ENCODE assay signal across 18 cellular contexts in genomic region chr6:166398348-166398747, GRCh38. TPM values are rescaled to one million over a fixed set of nuclear protein-coding genes. Genes with fewer than 3 reads are reported as not detected.
DNase-seq lines count a peak whose midpoint lies in the region; ATAC-seq and TF ChIP-seq lines count a peak whose summit lies in the region.
"Had no signal": no experiment of that assay in that cellular context is flagged by ENCODE, and none has a peak within 500 bp of the region (broad histone marks: within the 10 kb centered on the region; RNA-seq: fewer than 3 reads in every experiment).

No MANE protein-coding gene starts in this region.

- H3K27me3 ChIP-seq in BLaER1 treated with 17β-estradiol and CSF1 and Interleukin-3, amounts not matched to agents 10 nM and 100 nM = no peaks in the 10 kb centered on the region
- no peaks in the 10 kb centered on the region for H3K27me3 ChIP-seq in CD4-positive, CD25-positive, alpha-beta regulatory T cell (ENCODE audit: control insufficient read depth, insufficient read depth, low read length)
- H3K27me3 ChIP-seq in Karpas-422 (ENCODE audit: low read length) = no peaks in the 10 kb centered on the region

- no peaks in the 10 kb centered on the region for H3K36me3 ChIP-seq in BLaER1 treated with 17β-estradiol and CSF1 and Interleukin-3, amounts not matched to agents 10 nM and 100 nM
- H3K36me3 ChIP-seq in CD4-positive, CD25-positive, alpha-beta regulatory T cell (ENCODE audit: control insufficient read depth, insufficient read depth, low read length) = no peaks in the 10 kb centered on the region
- no peaks in the 10 kb centered on the region for H3K36me3 ChIP-seq in Karpas-422 (ENCODE audit: insufficient read depth, low read length)

- peak overlapping the region in 7 of 11 experiments; percentile 22 to 59 (median 49); a peak in 12 of 22 replicates for H3K4me2 ChIP-seq in BLaER1 treated with 17β-estradiol and CSF1 and Interleukin-3, amounts not matched to agents 10 nM and 100 nM
- H3K4me2 ChIP-seq in Karpas-422 (ENCODE audit: low read depth, low read length, poor library complexity, severe bottlenecking) = no peak overlapping the region

- no peak for TF ChIP-seq CTCF in endothelial cell (IDR thresholded peaks at IDR 0.05; ENCODE audit: unreplicated experiment)
- no peak for TF ChIP-seq CTCF in HFFc6 (IDR thresholded peaks at IDR 0.05)

- H3K9me3 Mint-ChIP-seq in CD4-positive, CD25-positive, alpha-beta regulatory T cell = no peaks in the 10 kb centered on the region
- H3K9me3 Mint-ChIP-seq in endothelial cell (ENCODE audit: unreplicated experiment) = no peaks in the 10 kb centered on the region
- H3K9me3 Mint-ChIP-seq in HFFc6 = no peaks in the 10 kb centered on the region
- H3K9me3 Mint-ChIP-seq: CD4-positive, alpha-beta memory T cell had no signal

- H3K4me3 Mint-ChIP-seq in CD4-positive, CD25-positive, alpha-beta regulatory T cell = no peak overlapping the region
- no peak overlapping the region for H3K4me3 Mint-ChIP-seq in endothelial cell (ENCODE audit: unreplicated experiment)
- H3K4me3 Mint-ChIP-seq in HFFc6 = no peak overlapping the region
- H3K4me3 Mint-ChIP-seq: CD4-positive, alpha-beta memory T cell; H9 had no signal

- H2AFZ ChIP-seq in Karpas-422 (ENCODE audit: low read length) = 0 out of 2 replicates have a peak overlapping the region, but pooled peaks have one; percentile 2
- H2AFZ ChIP-seq: GM23248 had no signal

- H3K4me1 Mint-ChIP-seq in CD4-positive, CD25-positive, alpha-beta regulatory T cell = peaks cover 0 to 10% (median 4%) of the 10 kb centered on the region in 4 donors
- H3K4me1 Mint-ChIP-seq in endothelial cell (ENCODE audit: unreplicated experiment) (peaks cover 3% of the 10 kb centered on the region), HFFc6 (ENCODE audit: low read depth) (peaks cover 7% of the 10 kb centered on the region)

- H3K4me1 ChIP-seq in BLaER1 treated with 17β-estradiol and CSF1 and Interleukin-3, amounts not matched to agents 10 nM and 100 nM = peaks cover 6 to 25% (median 16%) of the 10 kb centered on the region in 10 experiments; a peak in 19 of 20 replicates
- no peaks in the 10 kb centered on the region for H3K4me1 ChIP-seq in CD4-positive, CD25-positive, alpha-beta regulatory T cell (ENCODE audit: control insufficient read depth, insufficient read depth, low read length, poor library complexity, severe bottlenecking)
- H3K4me1 ChIP-seq in Karpas-422 (ENCODE audit: low read length) = peaks cover 16% of the 10 kb centered on the region

- H3K27ac ChIP-seq in BLaER1 treated with 17β-estradiol and CSF1 and Interleukin-3, amounts not matched to agents 10 nM and 100 nM = no peak overlapping the region
- no peak overlapping the region for H3K27ac ChIP-seq in CD4-positive, CD25-positive, alpha-beta regulatory T cell (ENCODE audit: insufficient read depth, low read length, poor library complexity, severe bottlenecking)
- H3K27ac ChIP-seq in Karpas-422 (ENCODE audit: low read length) = no peak overlapping the region
- H3K27ac ChIP-seq: C4-2B, GM23248 had no signal

- H3K9me3 ChIP-seq in BLaER1 treated with 17β-estradiol and CSF1 and Interleukin-3, amounts not matched to agents 10 nM and 100 nM (replicated peaks in 1 of 11) = peaks cover 0 to 8% (median 0%) of the 10 kb centered on the region in 11 experiments; a peak in 5 of 22 replicates
- no peaks in the 10 kb centered on the region for H3K9me3 ChIP-seq in CD4-positive, CD25-positive, alpha-beta regulatory T cell (ENCODE audit: control insufficient read depth in 2 of 2, low read length in 2 of 2)
- no peaks in the 10 kb centered on the region for H3K9me3 ChIP-seq in Karpas-422 (ENCODE audit: low read length)

- no peaks in the 10 kb centered on the region for H3K79me2 ChIP-seq in Karpas-422 (ENCODE audit: low read length)

- H3K36me3 Mint-ChIP-seq in CD4-positive, CD25-positive, alpha-beta regulatory T cell = no peaks in the 10 kb centered on the region
- H3K36me3 Mint-ChIP-seq in endothelial cell (ENCODE audit: low read depth, unreplicated experiment) (no peaks in the 10 kb centered on the region), HFFc6 (ENCODE audit: low read depth) (no peaks in the 10 kb centered on the region)
- H3K36me3 Mint-ChIP-seq: CD4-positive, alpha-beta memory T cell had no signal

- ATAC-seq in CD4-positive, CD25-positive, alpha-beta regulatory T cell (ENCODE audit: low read depth in 2 of 2) = no peak
- ATAC-seq in GM18498 (IDR thresholded peaks at IDR 0.05; ENCODE audit: unreplicated experiment) (no peak), GM21526 (IDR thresholded peaks at IDR 0.05; ENCODE audit: low FRiP score, unreplicated experiment) (no peak)
- ATAC-seq: HCT116 had no signal

- H3K9me2 ChIP-seq in Karpas-422 (replicated peaks; ENCODE audit: insufficient read depth, low read length) = no peaks in the 10 kb centered on the region

- H3K9ac ChIP-seq in BLaER1 treated with 17β-estradiol and CSF1 and Interleukin-3, amounts not matched to agents 10 nM and 100 nM = no peak overlapping the region
- no peak overlapping the region for H3K9ac ChIP-seq in Karpas-422 (ENCODE audit: low read length)
- H3K9ac ChIP-seq: GM23248 had no signal

- H3K4me3 ChIP-seq in BLaER1 treated with 17β-estradiol and CSF1 and Interleukin-3, amounts not matched to agents 10 nM and 100 nM = no peak overlapping the region
- H3K4me3 ChIP-seq in CD4-positive, CD25-positive, alpha-beta regulatory T cell (ENCODE audit: low read depth, low read length) = no peak overlapping the region
- no peak overlapping the region for H3K4me3 ChIP-seq in Karpas-422 (ENCODE audit: low read length)
- H3K4me3 ChIP-seq: GM23248 had no signal

- no peaks in the 10 kb centered on the region for H4K20me1 ChIP-seq in BLaER1 treated with 17β-estradiol and CSF1 and Interleukin-3, amounts not matched to agents 10 nM and 100 nM
- H4K20me1 ChIP-seq in Karpas-422 (ENCODE audit: insufficient read depth, low read depth, low read length) = no peaks in the 10 kb centered on the region

- peak overlapping the region in 2 of 3 donors; percentile 12 to 84 for H3K27ac Mint-ChIP-seq in CD4-positive, CD25-positive, alpha-beta regulatory T cell
- H3K27ac Mint-ChIP-seq in endothelial cell (ENCODE audit: unreplicated experiment) (peak overlapping the region; percentile 33), HFFc6 (no peak overlapping the region)
- H3K27ac Mint-ChIP-seq: H9 had no signal

- no peak for DNase-seq in CD4-positive, CD25-positive, alpha-beta regulatory T cell
- DNase-seq in Karpas-422 (no peak), endothelial cell (ENCODE audit: low spot score) (no peak), HFFc6 (no peak)
- DNase-seq in stimulated activated CD8-positive, alpha-beta memory T cell treated with anti-CD3 and anti-CD28 coated beads, Interleukin-4, amount 100 ng/mL, for 48 hours = no peak
- DNase-seq: Calu3; CD4-positive, alpha-beta memory T cell; COR-L47; DMS53; DMS79 treated with DMSO at 0.1 percent for 48 hours; GF-D8; GM23248 had no signal

- peaks cover 8% of the 10 kb centered on the region for H3K27me3 Mint-ChIP-seq in CD4-positive, CD25-positive, alpha-beta regulatory T cell
- H3K27me3 Mint-ChIP-seq in endothelial cell (ENCODE audit: unreplicated experiment) (peaks cover 10% of the 10 kb centered on the region), HFFc6 (ENCODE audit: insufficient read depth) (peaks cover 13% of the 10 kb centered on the region)

RNA-seq across cellular contexts. Expression of gene MPC1, which starts 15.6 kb away (rescaled TPM):
- 25.7 TPM for total RNA-seq in CD4-positive, CD25-positive, alpha-beta regulatory T cell
- 10 to 100 TPM; 70.2 to 92.1 (median 79.2) TPM for polyA plus RNA-seq in CD4-positive, CD25-positive, alpha-beta regulatory T cell
- total RNA-seq in Karpas-422 (2014; rRNA removed; shearing (Covaris generic); ENCODE audit: low replicate concordance) = 62.7 and 109 TPM in 2 replicates
- 23.7 TPM for total RNA-seq in endothelial cell (ENCODE audit: unreplicated experiment)
- 10 to 100 TPM; 21.7 to 24.5 (median 22.9) TPM for total RNA-seq in HFFc6 (2021; fragmentation: NEBNext Ultra II Directional; extraction: Animal tissue kit (Norgen Biotek cat#: 25700))

RNA-seq across cellular contexts. Expression of gene SFT2D1, which starts 56.0 kb away (rescaled TPM):
- total RNA-seq in CD4-positive, CD25-positive, alpha-beta regulatory T cell = 23.7 TPM
- polyA plus RNA-seq in CD4-positive, CD25-positive, alpha-beta regulatory T cell = 100 to 1,000 TPM in 3 of 4 donors, 10 to 100 TPM in 1; 75.8 to 109 (median 106) TPM
- 71.6 and 119 TPM in 2 replicates for total RNA-seq in Karpas-422 (2014; rRNA removed; shearing (Covaris generic); ENCODE audit: low replicate concordance)
- 29.1 TPM for total RNA-seq in endothelial cell (ENCODE audit: unreplicated experiment)
- 10 to 100 TPM; 44.8 to 56.5 (median 47.3) TPM for total RNA-seq in HFFc6 (2021; fragmentation: NEBNext Ultra II Directional; extraction: Animal tissue kit (Norgen Biotek cat#: 25700))
